1 cellular context compared by ENCODE assay signal in the genomic region with DNA sequence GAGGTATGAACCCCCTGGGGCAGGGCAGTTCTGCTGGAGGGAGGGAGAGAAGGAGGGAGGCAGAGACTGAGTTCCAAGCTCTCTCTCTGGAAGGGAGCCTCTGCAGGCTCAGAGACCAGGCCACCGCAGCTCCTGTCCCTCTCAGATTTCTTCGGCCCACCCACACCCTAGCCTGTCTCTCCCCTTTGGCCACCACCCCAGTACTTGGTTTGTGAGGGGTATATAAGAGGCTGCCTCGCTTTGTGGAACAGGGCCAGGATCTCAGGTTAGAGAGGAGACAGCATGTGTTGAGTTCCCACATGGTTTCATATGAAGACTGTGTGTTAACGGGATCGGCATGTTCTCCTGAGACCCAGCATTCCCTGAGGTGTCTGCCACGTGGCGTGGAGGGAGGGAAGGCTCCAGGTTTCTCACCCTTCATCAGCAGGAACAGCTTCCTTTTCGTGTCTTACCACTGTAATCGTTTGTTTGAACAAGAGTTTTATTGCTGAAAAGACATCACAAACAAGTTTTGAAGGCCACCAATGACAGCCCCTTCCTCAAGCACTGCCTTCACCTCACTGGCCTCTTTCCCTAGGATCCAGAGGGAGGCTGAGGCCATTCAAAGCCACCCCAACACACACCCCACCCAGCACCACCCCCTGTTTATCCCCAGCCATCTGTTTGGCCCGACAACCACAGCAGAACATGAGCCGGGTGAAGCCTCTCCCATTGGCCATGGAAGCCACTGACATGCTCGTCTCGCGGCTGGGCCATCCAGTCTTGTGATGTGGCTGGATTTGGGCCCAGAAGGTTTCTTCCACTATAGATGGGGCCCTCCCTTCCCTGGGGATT.
A peak's percentile ranks its signal among the peaks of the same experiment; 100 is the strongest.
TF ChIP-seq lines count a peak whose summit lies in the region.

No MANE protein-coding gene starts in this region.

TF ChIP-seq in K562, 482 proteins besides CTCF, POLR2A, EP300 and RAD21 (continued from another document):
- TF ChIP-seq, protein P1, sequence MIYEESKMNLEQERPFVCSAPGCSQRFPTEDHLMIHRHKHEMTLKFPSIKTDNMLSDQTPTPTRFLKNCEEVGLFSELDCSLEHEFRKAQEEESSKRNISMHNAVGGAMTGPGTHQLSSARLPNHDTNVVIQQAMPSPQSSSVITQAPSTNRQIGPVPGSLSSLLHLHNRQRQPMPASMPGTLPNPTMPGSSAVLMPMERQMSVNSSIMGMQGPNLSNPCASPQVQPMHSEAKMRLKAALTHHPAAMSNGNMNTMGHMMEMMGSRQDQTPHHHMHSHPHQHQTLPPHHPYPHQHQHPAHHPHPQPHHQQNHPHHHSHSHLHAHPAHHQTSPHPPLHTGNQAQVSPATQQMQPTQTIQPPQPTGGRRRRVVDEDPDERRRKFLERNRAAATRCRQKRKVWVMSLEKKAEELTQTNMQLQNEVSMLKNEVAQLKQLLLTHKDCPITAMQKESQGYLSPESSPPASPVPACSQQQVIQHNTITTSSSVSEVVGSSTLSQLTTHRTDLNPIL (CRISPR knock-in tag; IDR thresholded peaks at IDR 0.05), result peak; percentile 33; the same call in 1 of the 2 replicates
- TF ChIP-seq NR2C2 (CRISPR knock-in tag; IDR thresholded peaks at IDR 0.05), result no peak
- TF ChIP-seq NR2C2 (tag; IDR thresholded peaks at IDR 0.05), result peak; percentile 79
- TF ChIP-seq MCM7 (IDR thresholded peaks at IDR 0.05), result no peak
- TF ChIP-seq, protein P2, sequence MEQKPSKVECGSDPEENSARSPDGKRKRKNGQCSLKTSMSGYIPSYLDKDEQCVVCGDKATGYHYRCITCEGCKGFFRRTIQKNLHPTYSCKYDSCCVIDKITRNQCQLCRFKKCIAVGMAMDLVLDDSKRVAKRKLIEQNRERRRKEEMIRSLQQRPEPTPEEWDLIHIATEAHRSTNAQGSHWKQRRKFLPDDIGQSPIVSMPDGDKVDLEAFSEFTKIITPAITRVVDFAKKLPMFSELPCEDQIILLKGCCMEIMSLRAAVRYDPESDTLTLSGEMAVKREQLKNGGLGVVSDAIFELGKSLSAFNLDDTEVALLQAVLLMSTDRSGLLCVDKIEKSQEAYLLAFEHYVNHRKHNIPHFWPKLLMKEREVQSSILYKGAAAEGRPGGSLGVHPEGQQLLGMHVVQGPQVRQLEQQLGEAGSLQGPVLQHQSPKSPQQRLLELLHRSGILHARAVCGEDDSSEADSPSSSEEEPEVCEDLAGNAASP (IDR thresholded peaks at IDR 0.05), result no peak
- no peak for TF ChIP-seq FOXP1 (CRISPR knock-in tag; IDR thresholded peaks at IDR 0.05)
- peak; percentile 28 for TF ChIP-seq ZNF239 (CRISPR knock-in tag; IDR thresholded peaks at IDR 0.05)
